In genomic region chr6:26272171-26272631, GRCh38 we compare ENCODE assay signal across 8 cellular contexts.
A peak's percentile ranks its signal among the peaks of the same experiment; 100 is the strongest.
DNase-seq lines count a peak whose midpoint lies in the region; ATAC-seq, FAIRE-seq and TF ChIP-seq lines count a peak whose summit lies in the region.

No MANE protein-coding gene starts in this region.

- H3K27ac ChIP-seq in Panc1 (ENCODE audit: low read length), result peak overlapping the region; percentile 89

- BruUV-seq in Panc1 (replicated peaks; lab: Mats Ljungman, UMichigan), result no TSS peak

- in situ Hi-C loops in Panc1 (cut with HindIII; ENCODE audit: low pct_unique_long_range_greater_than_20kb, low sequenced_read_pairs) (no loop called here), astrocyte of the cerebellum (cut with HindIII; ENCODE audit: low sequenced_read_pairs) (no loop called here)

- ATAC-seq in Panc1, result no peak

- no peaks in the 10 kb centered on the region for H3K36me3 ChIP-seq in ES-I3 (ENCODE audit: insufficient read depth, low read length)
- H3K36me3 ChIP-seq in Panc1 (ENCODE audit: control insufficient read depth, insufficient read depth, low read length), result no peaks in the 10 kb centered on the region

- TF ChIP-seq CTCF in HFF-Myc (IDR thresholded peaks at IDR 0.05; ENCODE audit: low read depth, low read length, missing control alignments), result no peak
- TF ChIP-seq CTCF in Panc1 (IDR thresholded peaks at IDR 0.05), result no peak
- TF ChIP-seq CTCF in astrocyte of the cerebellum (IDR thresholded peaks at IDR 0.05; ENCODE audit: low read depth, low read length, missing control alignments), result no peak

- POLR2A ChIA-PET in Panc1 (lab: Charles Lee), result interaction anchor here (0.6 to 2.5 kb wide), 7 partner anchors 10 to 246 kb away, joined by 3 to 40 read pairs (median 6); a partner anchor contains a TSS

- no peak for FAIRE-seq in RCC 7860 (lab: Jason Lieb, UNC)

- intact Hi-C loops in Panc1 (cut with micrococcal nuclease; ENCODE audit: unreplicated experiment), result loop anchor here (5.0 kb wide), 1 partner anchor 55 kb away; a partner anchor contains a TSS

- H3K4me1 ChIP-seq in ES-I3 (ENCODE audit: insufficient read depth, low read length) (peaks cover 11% of the 10 kb centered on the region; the same call in 1 of the 2 replicates), Panc1 (ENCODE audit: control insufficient read depth, insufficient read depth, low read length) (peaks cover 7% of the 10 kb centered on the region)

- H3K27me3 ChIP-seq in Panc1 (ENCODE audit: control insufficient read depth, insufficient read depth, low read length), result no peaks in the 10 kb centered on the region

- DNase-seq in HFF-Myc (ENCODE audit: extremely low read depth, low read depth) (no peak), Panc1 (ENCODE audit: low read depth, low spot score) (no peak), astrocyte of the cerebellum (ENCODE audit: low read depth) (no peak), islet precursor cell (peak; percentile 88), RCC 7860 (ENCODE audit: low spot score) (no peak), NCI-H1105 treated with DMSO at 0.1 percent for 48 hours (lab: John Stamatoyannopoulos, UW) (no peak)
- peak; percentile 33 for DNase-seq in stimulated activated CD4-positive, alpha-beta T cell treated with anti-CD3 and anti-CD28 coated beads, Interleukin-4, amount 100 ng/mL, for 1 hour

- H3K9ac ChIP-seq in ES-I3 (ENCODE audit: low read depth, low read length), result peak overlapping the region; percentile 74

- H3K4me3 ChIP-seq in HFF-Myc (replicated peaks; ENCODE audit: low read depth, low read length), result peak overlapping the region; percentile 66
- H3K4me3 ChIP-seq in Panc1 (ENCODE audit: low read depth in 2 of 2, low read length in 2 of 2), result peak overlapping the region; percentile 61 to 77
- H3K4me3 ChIP-seq in astrocyte of the cerebellum (ENCODE audit: low read depth, low read length), result peak overlapping the region; percentile 62

- CTCF ChIA-PET in Panc1 (lab: Charles Lee), result no interaction called here

- H3K9me3 ChIP-seq in ES-I3 (ENCODE audit: control insufficient read depth, insufficient read depth, low read length) (no peaks in the 10 kb centered on the region), Panc1 (ENCODE audit: control insufficient read depth, insufficient read depth, low read depth, low read length) (no peaks in the 10 kb centered on the region)

Comparison
In these comparisons a context has a peak if more than half of its experiments do, and no peak if none do; other contexts are left out.
1. DNase-seq: peak in islet precursor cell (single experiment) and stimulated activated CD4-positive, alpha-beta T cell treated with anti-CD3 and anti-CD28 coated beads, Interleukin-4, amount 100 ng/mL, for 1 hour (single experiment); none in HFF-Myc (single experiment), Panc1 (single experiment), astrocyte of the cerebellum (single experiment), RCC 7860 (single experiment) and NCI-H1105 treated with DMSO at 0.1 percent for 48 hours (single experiment).
2. Peak in every context shown above with its lines, with median percentiles within 50 percentile points of each other: H3K4me3 ChIP-seq.